In the genomic region with DNA sequence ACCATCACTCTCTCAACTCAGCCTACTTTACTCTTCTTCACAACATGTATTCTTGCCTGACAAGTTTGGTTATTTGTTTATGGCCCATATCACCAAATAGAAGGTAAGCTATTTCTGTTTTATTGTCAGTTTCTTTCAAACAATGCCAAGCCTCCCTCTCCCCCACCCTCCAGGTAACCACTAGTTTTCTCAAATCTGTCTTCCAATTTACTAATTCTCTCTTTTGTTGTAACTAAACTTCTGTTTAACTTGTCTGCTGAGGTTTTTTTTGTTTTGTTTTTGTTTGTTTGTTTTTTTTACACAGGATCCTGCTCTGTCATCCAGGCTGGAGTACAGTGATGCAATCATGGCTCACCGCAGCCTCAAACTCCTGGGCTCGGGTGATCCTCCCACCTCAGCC, we compare ENCODE assay signal across 1 cellular context.
TF ChIP-seq lines count a peak whose summit lies in the region.

No MANE protein-coding gene starts in this region.

TF ChIP-seq in SK-N-SH, 30 proteins besides CTCF, POLR2A, EP300 and RAD21 (continued from another document):
- TF ChIP-seq, protein P1, sequence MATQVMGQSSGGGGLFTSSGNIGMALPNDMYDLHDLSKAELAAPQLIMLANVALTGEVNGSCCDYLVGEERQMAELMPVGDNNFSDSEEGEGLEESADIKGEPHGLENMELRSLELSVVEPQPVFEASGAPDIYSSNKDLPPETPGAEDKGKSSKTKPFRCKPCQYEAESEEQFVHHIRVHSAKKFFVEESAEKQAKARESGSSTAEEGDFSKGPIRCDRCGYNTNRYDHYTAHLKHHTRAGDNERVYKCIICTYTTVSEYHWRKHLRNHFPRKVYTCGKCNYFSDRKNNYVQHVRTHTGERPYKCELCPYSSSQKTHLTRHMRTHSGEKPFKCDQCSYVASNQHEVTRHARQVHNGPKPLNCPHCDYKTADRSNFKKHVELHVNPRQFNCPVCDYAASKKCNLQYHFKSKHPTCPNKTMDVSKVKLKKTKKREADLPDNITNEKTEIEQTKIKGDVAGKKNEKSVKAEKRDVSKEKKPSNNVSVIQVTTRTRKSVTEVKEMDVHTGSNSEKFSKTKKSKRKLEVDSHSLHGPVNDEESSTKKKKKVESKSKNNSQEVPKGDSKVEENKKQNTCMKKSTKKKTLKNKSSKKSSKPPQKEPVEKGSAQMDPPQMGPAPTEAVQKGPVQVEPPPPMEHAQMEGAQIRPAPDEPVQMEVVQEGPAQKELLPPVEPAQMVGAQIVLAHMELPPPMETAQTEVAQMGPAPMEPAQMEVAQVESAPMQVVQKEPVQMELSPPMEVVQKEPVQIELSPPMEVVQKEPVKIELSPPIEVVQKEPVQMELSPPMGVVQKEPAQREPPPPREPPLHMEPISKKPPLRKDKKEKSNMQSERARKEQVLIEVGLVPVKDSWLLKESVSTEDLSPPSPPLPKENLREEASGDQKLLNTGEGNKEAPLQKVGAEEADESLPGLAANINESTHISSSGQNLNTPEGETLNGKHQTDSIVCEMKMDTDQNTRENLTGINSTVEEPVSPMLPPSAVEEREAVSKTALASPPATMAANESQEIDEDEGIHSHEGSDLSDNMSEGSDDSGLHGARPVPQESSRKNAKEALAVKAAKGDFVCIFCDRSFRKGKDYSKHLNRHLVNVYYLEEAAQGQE (IDR thresholded peaks at IDR 0.05; ENCODE audit: low read depth, low read length): no peak
- TF ChIP-seq RFX5 (IDR thresholded peaks at IDR 0.05; ENCODE audit: low read length): no peak
- TF ChIP-seq RXRA (IDR thresholded peaks at IDR 0.05; ENCODE audit: borderline replicate concordance, low read depth): no peak
- TF ChIP-seq TEAD4 (IDR thresholded peaks at IDR 0.05; ENCODE audit: borderline replicate concordance, insufficient read depth): no peak
- no peak for TF ChIP-seq MXI1 (IDR thresholded peaks at IDR 0.05; ENCODE audit: low read depth, low read length)
